25 cellular contexts compared by ENCODE assay signal in genomic region chr3:132854856-132855535, GRCh38.
A peak's percentile ranks its signal among the peaks of the same experiment; 100 is the strongest.
DNase-seq lines count a peak whose midpoint lies in the region; ATAC-seq lines count a peak whose summit lies in the region.
"Had no signal": no experiment of that assay in that cellular context is flagged by ENCODE, and none has a peak within 500 bp of the region (broad histone marks: within the 10 kb centered on the region; RNA-seq: fewer than 3 reads in every experiment).

No MANE protein-coding gene starts in this region.

- H4K8ac ChIP-seq in neuronal stem cell (ENCODE audit: low read depth, low read length), result no peak overlapping the region

- peak overlapping the region; percentile 29 for H2BK5ac ChIP-seq in neuronal stem cell (ENCODE audit: low read length)

- ATAC-seq in GM19452 (IDR thresholded peaks at IDR 0.05; ENCODE audit: unreplicated experiment) (no peak), GM18907 (IDR thresholded peaks at IDR 0.05; ENCODE audit: unreplicated experiment) (no peak)
- ATAC-seq: activated CD4-positive, CD25-positive, alpha-beta regulatory T cell treated with anti-CD3 and anti-CD28 coated beads, Interleukin-2, amount 50 U/mL, for 24 hours; activated T-cell treated with anti-CD3 and anti-CD28 coated beads, Interleukin-2, amount 50 U/mL, for 72 hours; left colon; stimulated activated effector memory CD8-positive, alpha-beta T cell treated with anti-CD3 and anti-CD28 coated beads, Interleukin-12 subunit alpha, Interleukin-12 subunit beta, amount 100 ng/mL, for 72 hours; T-helper 17 cell had no signal

- H2AK5ac ChIP-seq in neuronal stem cell (ENCODE audit: low read depth, low read length), result no peak overlapping the region

- no peak overlapping the region for H3K4me2 ChIP-seq in neuronal stem cell (ENCODE audit: insufficient read depth, low read length, poor library complexity, severe bottlenecking)

- H3K4me1 ChIP-seq in neuronal stem cell (ENCODE audit: control insufficient read depth in 2 of 2, insufficient read depth in 1 of 2, low read depth in 1 of 2, low read length in 2 of 2), result no peaks in the 10 kb centered on the region
- H3K4me1 ChIP-seq: ascending aorta had no signal

- H3K14ac ChIP-seq in neuronal stem cell (ENCODE audit: low read length), result no peak overlapping the region

- no peak overlapping the region for H4K91ac ChIP-seq in neuronal stem cell (ENCODE audit: low read depth, low read length, poor library complexity)

- H2BK12ac ChIP-seq in neuronal stem cell (ENCODE audit: low read length), result no peak overlapping the region

- no peak overlapping the region for H3K23ac ChIP-seq in neuronal stem cell (ENCODE audit: low read depth, low read length, poor library complexity)

- no peaks in the 10 kb centered on the region for H3K79me1 ChIP-seq in neuronal stem cell (ENCODE audit: low read depth, low read length)

- H3K36me3 ChIP-seq in neuronal stem cell (replicated peaks in 1 of 2; ENCODE audit: control insufficient read depth in 2 of 2, insufficient read depth in 2 of 2, low read length in 2 of 2), result no peaks in the 10 kb centered on the region
- H3K36me3 ChIP-seq: ascending aorta, cardiac muscle cell had no signal

- no peak overlapping the region for H3K9ac ChIP-seq in neuronal stem cell (ENCODE audit: low read depth, low read length, poor library complexity)

- H3K4me3 ChIP-seq in neuronal stem cell (ENCODE audit: low read length in 2 of 2), result no peak overlapping the region
- H3K4me3 ChIP-seq: ascending aorta, cardiac muscle cell had no signal

- H3K27ac ChIP-seq in neuronal stem cell (replicated peaks; ENCODE audit: low read length), result no peak overlapping the region
- H3K27ac ChIP-seq: ascending aorta, cardiac muscle cell had no signal

- no peaks in the 10 kb centered on the region for H3K9me3 ChIP-seq in neuronal stem cell (replicated peaks in 1 of 2; ENCODE audit: control insufficient read depth in 2 of 2, insufficient read depth in 1 of 2, low read depth in 1 of 2, low read length in 2 of 2)
- H3K9me3 ChIP-seq: ascending aorta had no signal

- peak; percentile 19 for DNase-seq in NCI-H2171 treated with DMSO at 0.1 percent for 48 hours (lab: John Stamatoyannopoulos, UW)
- DNase-seq in NCI-H2171 (lab: John Stamatoyannopoulos, UW), result no peak
- DNase-seq in NCI-H128 (lab: John Stamatoyannopoulos, UW; ENCODE audit: unreplicated experiment), result peak; percentile 43
- peak; percentile 0 for DNase-seq in NCI-H748 treated with DMSO at 0.1 percent for 48 hours (lab: John Stamatoyannopoulos, UW)
- DNase-seq in neuronal stem cell (ENCODE audit: low spot score), result no peak
- DNase-seq in DMS53 (lab: John Stamatoyannopoulos, UW), result no peak
- DNase-seq: activated CD4-positive, alpha-beta T cell treated with anti-CD3 and anti-CD28 coated beads, Interleukin-2, amount 50 U/mL, for 48 hours; activated T-cell treated with anti-CD3 and anti-CD28 coated beads, Interleukin-2, amount 50 U/mL, for 72 hours; Calu3; effector CD4-positive, alpha-beta T cell; EL; hippocampal formation; immature natural killer cell; left colon; NCI-H1092; NCI-H2081; NCI-H526; Right ventricle myocardium superior; T-helper 17 cell had no signal

- H3K4ac ChIP-seq in neuronal stem cell (ENCODE audit: low read length), result no peak overlapping the region

- H3K18ac ChIP-seq in neuronal stem cell (ENCODE audit: low read length), result peak overlapping the region; percentile 45

- H2BK120ac ChIP-seq in neuronal stem cell (ENCODE audit: low read depth, low read length), result no peak overlapping the region

- H2AFZ ChIP-seq in neuronal stem cell (ENCODE audit: low read length), result no peak overlapping the region

- H3K27me3 ChIP-seq in neuronal stem cell (ENCODE audit: control insufficient read depth in 3 of 3, insufficient read depth in 3 of 3, low read depth in 1 of 3, low read length in 3 of 3), result no peaks in the 10 kb centered on the region
- H3K27me3 ChIP-seq: ascending aorta, cardiac muscle cell had no signal

- no CpG with 5 or more reads among the region's 6 CpGs for WGBS in neuronal stem cell (ENCODE audit: extremely low coverage in 2 of 2, insufficient read length in 2 of 2, insufficient replicate concordance in 1 of 2), 2 donors

- peak overlapping the region; percentile 42 for H2BK15ac ChIP-seq in neuronal stem cell (ENCODE audit: low read length)

Comparison
In these comparisons a context has a peak if more than half of its experiments do, and no peak if none do; other contexts are left out.
1. DNase-seq: peak in NCI-H2171 treated with DMSO at 0.1 percent for 48 hours (single experiment), NCI-H128 (single experiment) and NCI-H748 treated with DMSO at 0.1 percent for 48 hours (single experiment); none in NCI-H2171 (single experiment), neuronal stem cell (single experiment) and DMS53 (single experiment).